ENCODE assay signal across 1 cellular context in genomic region chr6:121335111-121336008, GRCh38.
TF ChIP-seq lines count a peak whose summit lies in the region.

No MANE protein-coding gene starts in this region.

TF ChIP-seq in H1, 55 proteins besides CTCF, POLR2A, EP300 and RAD21 (continued from another document):
- TF ChIP-seq ATF2 (IDR thresholded peaks at IDR 0.05; ENCODE audit: low read length) = no peak
- no peak for TF ChIP-seq CBX8 (IDR thresholded peaks at IDR 0.05; ENCODE audit: borderline replicate concordance, low read depth, low read length)
- no peak for TF ChIP-seq MAX (IDR thresholded peaks at IDR 0.05)
- TF ChIP-seq SP2 (IDR thresholded peaks at IDR 0.05; ENCODE audit: low read length) = no peak
